ENCODE assay signal across 8 cellular contexts in genomic region chr15:89760303-89761008, GRCh38. TPM values are rescaled to one million over a fixed set of nuclear protein-coding genes. Genes with fewer than 3 reads are reported as not detected.
DNase-seq lines count a peak whose midpoint lies in the region; ATAC-seq and TF ChIP-seq lines count a peak whose summit lies in the region.

No MANE protein-coding gene starts in this region.

- H3K27ac ChIP-seq in GM23248 (no peak overlapping the region), coronary artery (no peak overlapping the region)

- 32 to 37% methylated on average over 13 to 16 of the region's 16 CpGs for WGBS in GM23248 (ENCODE audit: low coverage in 1 of 2, low lambda C conversion rate in 2 of 2, missing lambda C conversion rate in 2 of 2), 2 experiments
- WGBS in lower leg skin, 2 donors, result 38 to 41% methylated on average over 16 of the region's 16 CpGs

- no peak overlapping the region for H3K4me3 Mint-ChIP-seq in activated CD4-positive, alpha-beta T cell treated with anti-CD3 and anti-CD28 coated beads for 36 hours

- TF ChIP-seq CTCF in coronary artery (IDR thresholded peaks at IDR 0.05) (peak; percentile 80), lower leg skin (IDR thresholded peaks at IDR 0.05) (peak in 2 of 3 donors; percentile 54 to 68)

- H4K20me1 ChIP-seq in GM23248 (ENCODE audit: insufficient read depth), result no peaks in the 10 kb centered on the region

- TF ChIP-seq POLR2A in lower leg skin (IDR thresholded peaks at IDR 0.05), result no peak

- H3K36me3 ChIP-seq in GM23248 (ENCODE audit: low read depth), result no peaks in the 10 kb centered on the region

- no peaks in the 10 kb centered on the region for H3K9me3 ChIP-seq in GM23248 (ENCODE audit: low read depth)

- DNase-seq in DMS114 treated with DMSO at 0.1 percent for 48 hours (lab: John Stamatoyannopoulos, UW; ENCODE audit: unreplicated experiment) (peak; percentile 51), GM23248 (peak; percentile 71), NCI-H2196 (lab: John Stamatoyannopoulos, UW; ENCODE audit: unreplicated experiment) (peak; percentile 73), coronary artery (ENCODE audit: low spot score) (no peak), lower leg skin (ENCODE audit: low spot score in 2 of 2) (peak; percentile 79 to 97)
- peak; percentile 85 for DNase-seq in activated CD4-positive, alpha-beta T cell treated with anti-CD3 and anti-CD28 coated beads for 36 hours
- DNase-seq in stimulated activated CD4-positive, alpha-beta T cell treated with anti-CD3 and anti-CD28 coated beads, TNF-alpha, amount 100 ng/mL, for 4 hours (ENCODE audit: low read depth in 3 of 3), result peak in 2 of 3 experiments; percentile 17 to 54

- CTCF ChIA-PET in activated CD4-positive, alpha-beta T cell treated with anti-CD3 and anti-CD28 coated beads for 36 hours (lab: Charles Lee), result interaction anchor here (0.6 to 4.3 kb wide), 31 partner anchors 8 to 503 kb away, joined by 3 to 82 read pairs (median 4); partner anchors contain the start of gene MESP1

- H3K9ac ChIP-seq in GM23248, result no peak overlapping the region

- H3K27me3 Mint-ChIP-seq in activated CD4-positive, alpha-beta T cell treated with anti-CD3 and anti-CD28 coated beads for 36 hours, result peaks cover 6% of the 10 kb centered on the region

- H3K4me3 ChIP-seq in GM23248 (no peak overlapping the region), coronary artery (no peak overlapping the region), lower leg skin (ENCODE audit: low read depth, poor library complexity, severe bottlenecking) (no peak overlapping the region)

- in situ Hi-C loops in GM23248 (cut with MboI), result loop anchor here (25.0 kb wide), 1 partner anchor 302 kb away; no protein-coding TSS in a partner anchor

- H3K27ac Mint-ChIP-seq in activated CD4-positive, alpha-beta T cell treated with anti-CD3 and anti-CD28 coated beads for 36 hours, result no peak overlapping the region

- POLR2A ChIA-PET in activated CD4-positive, alpha-beta T cell treated with anti-CD3 and anti-CD28 coated beads for 36 hours (lab: Charles Lee), result interaction anchor here (0.5 to 1.5 kb wide), 3 partner anchors 9 to 114 kb away, joined by 3 to 4 read pairs (median 4); no protein-coding TSS in a partner anchor

- H3K9me2 ChIP-seq in GM23248 (ENCODE audit: insufficient read depth), result no peaks in the 10 kb centered on the region

- H3K4me1 Mint-ChIP-seq in activated CD4-positive, alpha-beta T cell treated with anti-CD3 and anti-CD28 coated beads for 36 hours, result no peaks in the 10 kb centered on the region

- no peaks in the 10 kb centered on the region for H3K4me1 ChIP-seq in GM23248 (ENCODE audit: insufficient read depth)

- intact Hi-C loops in activated CD4-positive, alpha-beta T cell treated with anti-CD3 and anti-CD28 coated beads for 36 hours (cut with DNase I, micrococcal nuclease), result loop anchor here (1.0 to 5.0 kb wide), 6 partner anchors 114 to 327 kb away; no protein-coding TSS in a partner anchor
- intact Hi-C loops in lower leg skin (cut with DNase I; ENCODE audit: low total_unique reads), result no loop called here

- no peaks in the 10 kb centered on the region for H3K36me3 Mint-ChIP-seq in activated CD4-positive, alpha-beta T cell treated with anti-CD3 and anti-CD28 coated beads for 36 hours (ENCODE audit: low read depth)

- no peaks in the 10 kb centered on the region for H3K79me2 ChIP-seq in GM23248 (ENCODE audit: insufficient read depth)

- H2AFZ ChIP-seq in GM23248, result 0 out of 2 replicates have a peak overlapping the region, but pooled peaks have one; percentile 13

- no peaks in the 10 kb centered on the region for H3F3A ChIP-seq in GM23248 (ENCODE audit: insufficient read depth)

- ATAC-seq in activated CD4-positive, alpha-beta T cell treated with anti-CD3 and anti-CD28 coated beads for 36 hours, result peak; percentile 88
- no peak for ATAC-seq in HG02678 (IDR thresholded peaks at IDR 0.05; ENCODE audit: unreplicated experiment)

- H3K4me2 ChIP-seq in GM23248 (ENCODE audit: unreplicated experiment), result no peak overlapping the region

- H3K27me3 ChIP-seq in GM23248 (replicated peaks; ENCODE audit: insufficient read depth), result no peaks in the 10 kb centered on the region

- H3K9me3 Mint-ChIP-seq in activated CD4-positive, alpha-beta T cell treated with anti-CD3 and anti-CD28 coated beads for 36 hours (ENCODE audit: low read depth), result no peaks in the 10 kb centered on the region

RNA-seq across cellular contexts. Expression of gene MESP1, which starts 9.4 kb away (rescaled TPM):
- not detected in 2 replicates for total RNA-seq in GM23248 (2014; rRNA removed; shearing (Covaris generic))
- 0.48 and 0.63 TPM in 2 replicates for polyA plus RNA-seq in GM23248 (2016; fragmentation: Nextera tagmentation; extraction: Ambion mirVana)
- total RNA-seq in activated CD4-positive, alpha-beta T cell treated with anti-CD3 and anti-CD28 coated beads for 36 hours, result 1 to 10 TPM; 2.9 to 4.6 TPM
- 1 to 10 TPM in 3 of 4 donors, under 1 TPM in 1; 0.61 to 1.7 (median 1.3) TPM for total RNA-seq in lower leg skin

RNA-seq across cellular contexts. Expression of gene MESP2, which starts 15.7 kb away (rescaled TPM):
- total RNA-seq in GM23248 (2014; rRNA removed; shearing (Covaris generic)), result not detected in 2 replicates
- polyA plus RNA-seq in GM23248 (2016; fragmentation: Nextera tagmentation; extraction: Ambion mirVana), result not detected in 2 replicates
- under 1 TPM; 0.14 to 0.30 TPM for total RNA-seq in activated CD4-positive, alpha-beta T cell treated with anti-CD3 and anti-CD28 coated beads for 36 hours
- total RNA-seq in lower leg skin, result 1 to 10 TPM in 1 of 4 donors, under 1 TPM in 1, not detected in 2; 0.45 to 1.1 TPM

RNA-seq across cellular contexts. Expression of gene ANPEP, which starts 54.2 kb away (rescaled TPM):
- 464 and 467 TPM in 2 replicates for total RNA-seq in GM23248 (2014; rRNA removed; shearing (Covaris generic))
- 568 and 585 TPM in 2 replicates for polyA plus RNA-seq in GM23248 (2016; fragmentation: Nextera tagmentation; extraction: Ambion mirVana)
- under 1 TPM; 0.09 to 0.12 TPM for total RNA-seq in activated CD4-positive, alpha-beta T cell treated with anti-CD3 and anti-CD28 coated beads for 36 hours
- total RNA-seq in lower leg skin, result 10 to 100 TPM; 14.9 to 67.3 (median 21.6) TPM

Comparison
In these comparisons a context has a peak if more than half of its experiments do, and no peak if none do; other contexts are left out.
1. RNA of gene ANPEP, which starts 54.2 kb away (total RNA-seq): 464 to 467 TPM in GM23248 and 14.9 to 67.3 TPM in lower leg skin; 0.09 to 0.12 TPM in activated CD4-positive, alpha-beta T cell treated with anti-CD3 and anti-CD28 coated beads for 36 hours; every median in the first group is over 10 times any median in the second.